ENCODE assay signal across 8 cellular contexts in genomic region chr18:2655153-2655953, GRCh38. TPM values are rescaled to one million over a fixed set of nuclear protein-coding genes. Genes with fewer than 3 reads are reported as not detected.
DNase-seq lines count a peak whose midpoint lies in the region; ATAC-seq and TF ChIP-seq lines count a peak whose summit lies in the region.

TSS of gene SMCHD1 (plus strand) at chr18:2655726. CDS start at chr18:2656076, 350 bp downstream.

- no peak for TF ChIP-seq CTCF in Peyer's patch (IDR thresholded peaks at IDR 0.05)

- TF ChIP-seq POLR2A in Peyer's patch (IDR thresholded peaks at IDR 0.05): peak; percentile 88 to 96

- peak; percentile 94 for DNase-seq in DMS53 treated with DMSO at 0.1 percent for 48 hours (lab: John Stamatoyannopoulos, UW; ENCODE audit: unreplicated experiment)
- DNase-seq in Jurkat, Clone E6-1 (ENCODE audit: low read depth, low spot score): peak; percentile 75
- peak; percentile 92 to 97 (median 94) for DNase-seq in Peyer's patch
- peak; percentile 93 to 96 for DNase-seq in activated T-cell treated with anti-CD3 and anti-CD28 coated beads, Interleukin-2, amount 50 U/mL, for 48 hours
- DNase-seq in stimulated activated CD8-positive, alpha-beta memory T cell treated with anti-CD3 and anti-CD28 coated beads, Interleukin-7, amount 100 ng/mL, for 4 hours (ENCODE audit: low read depth in 2 of 2): peak; percentile 81 to 93

- H3K4me1 ChIP-seq in Peyer's patch: peaks cover 0 to 29% (median 0%) of the 10 kb centered on the region in 4 donors
- H3K4me1 ChIP-seq in muscle layer of duodenum (ENCODE audit: control insufficient read depth in 1 of 2, insufficient read depth in 2 of 2, low read length in 2 of 2): peaks cover 12 to 16% of the 10 kb centered on the region in 2 donors

- H3K36me3 ChIP-seq in Peyer's patch: no peaks in the 10 kb centered on the region
- no peaks in the 10 kb centered on the region for H3K36me3 ChIP-seq in muscle layer of duodenum (ENCODE audit: control insufficient read depth in 1 of 2, insufficient read depth in 2 of 2, low read length in 2 of 2)

- no peaks in the 10 kb centered on the region for H3K27me3 ChIP-seq in Peyer's patch
- H3K27me3 ChIP-seq in muscle layer of duodenum (ENCODE audit: low read depth, low read length): no peaks in the 10 kb centered on the region

- H3K4me3 ChIP-seq in Jurkat, Clone E6-1 (ENCODE audit: low read length): peak within 1 kb of the TSS; percentile 78
- H3K4me3 ChIP-seq in Peyer's patch (peak within 1 kb of the TSS; percentile 77 to 94 (median 94)), muscle layer of duodenum (ENCODE audit: low read depth in 1 of 2, low read length in 2 of 2) (peak within 1 kb of the TSS; percentile 90 to 96)

- ATAC-seq in GM21619 (IDR thresholded peaks at IDR 0.05; ENCODE audit: unreplicated experiment): peak; percentile 67
- peak; percentile 93 for ATAC-seq in esophagus mucosa

- H3K9me3 ChIP-seq in Peyer's patch: no peaks in the 10 kb centered on the region
- no peaks in the 10 kb centered on the region for H3K9me3 ChIP-seq in muscle layer of duodenum (ENCODE audit: control insufficient read depth in 1 of 2, low read length in 2 of 2)

- peak within 1 kb of the TSS; percentile 99 to 100 (median 100) for H3K27ac ChIP-seq in Peyer's patch
- peak within 1 kb of the TSS; percentile 96 for H3K27ac ChIP-seq in muscle layer of duodenum (ENCODE audit: low read length)

RNA-seq across cellular contexts. Expression of gene SMCHD1, which starts in this region (rescaled TPM):
- polyA plus RNA-seq in Jurkat, Clone E6-1 (2012; ENCODE audit: insufficient read depth, insufficient read length): 41.8 TPM
- total RNA-seq in Peyer's patch: 100 to 1,000 TPM in 3 of 4 donors, 10 to 100 TPM in 1; 57.2 to 204 (median 105) TPM
- 20.9 TPM for total RNA-seq in esophagus mucosa

Comparison
In these comparisons a context has a peak if more than half of its experiments do, and no peak if none do; other contexts are left out.
1. Peak in every context shown above with its lines: DNase-seq, ATAC-seq, H3K4me3 ChIP-seq and H3K27ac ChIP-seq.